ENCODE assay signal across 1 cellular context in the genomic region with DNA sequence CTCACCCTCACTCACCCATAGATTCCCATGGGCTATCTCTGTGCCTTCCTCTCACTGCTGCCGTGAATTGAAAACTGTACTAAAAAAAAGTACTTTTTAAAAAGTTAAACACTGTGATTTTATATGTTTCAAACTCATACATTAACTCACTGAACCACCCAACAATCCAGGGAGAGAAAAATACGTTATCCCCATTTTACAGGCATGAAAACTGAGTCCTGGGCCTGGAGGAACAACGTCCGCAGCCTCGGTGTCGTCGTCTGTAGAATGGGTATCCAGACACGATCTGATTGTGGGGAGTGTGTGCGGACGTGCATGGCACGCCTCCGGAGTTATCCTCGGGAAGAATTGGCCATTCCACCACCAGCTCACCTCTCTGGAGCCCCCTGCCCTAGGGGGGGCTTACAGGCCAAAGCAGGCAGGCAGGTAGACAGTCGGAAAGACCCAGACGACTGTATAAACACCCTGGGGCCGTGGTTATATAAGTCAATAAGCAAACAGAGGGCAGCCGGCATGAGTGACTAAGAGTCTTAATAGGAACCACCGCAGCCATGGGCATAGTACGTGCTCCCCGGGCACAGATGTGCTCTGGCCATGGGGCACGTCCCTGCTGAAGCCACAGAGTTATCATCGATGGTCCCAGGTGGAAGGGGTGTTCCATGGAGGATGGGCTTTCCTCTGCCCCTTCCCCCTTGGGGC.
TF ChIP-seq lines count a peak whose summit lies in the region.

No MANE protein-coding gene starts in this region.

TF ChIP-seq in A549, 52 proteins besides CTCF, POLR2A, EP300 and RAD21 (continued from another document):
- TF ChIP-seq RARB (CRISPR knock-in tag; IDR thresholded peaks at IDR 0.05): no peak
- no peak for TF ChIP-seq NR3C1 (IDR thresholded peaks at IDR 0.05)
- TF ChIP-seq, protein P1, sequence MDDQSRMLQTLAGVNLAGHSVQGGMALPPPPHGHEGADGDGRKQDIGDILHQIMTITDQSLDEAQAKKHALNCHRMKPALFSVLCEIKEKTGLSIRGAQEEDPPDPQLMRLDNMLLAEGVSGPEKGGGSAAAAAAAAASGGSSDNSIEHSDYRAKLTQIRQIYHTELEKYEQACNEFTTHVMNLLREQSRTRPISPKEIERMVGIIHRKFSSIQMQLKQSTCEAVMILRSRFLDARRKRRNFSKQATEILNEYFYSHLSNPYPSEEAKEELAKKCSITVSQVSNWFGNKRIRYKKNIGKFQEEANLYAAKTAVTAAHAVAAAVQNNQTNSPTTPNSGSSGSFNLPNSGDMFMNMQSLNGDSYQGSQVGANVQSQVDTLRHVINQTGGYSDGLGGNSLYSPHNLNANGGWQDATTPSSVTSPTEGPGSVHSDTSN (IDR thresholded peaks at IDR 0.05): no peak
- TF ChIP-seq CEBPB (IDR thresholded peaks at IDR 0.05): no peak
- peak; percentile 77; the same call in 1 of the 2 replicates for TF ChIP-seq HDAC2 (IDR thresholded peaks at IDR 0.05)
- TF ChIP-seq, protein P2, sequence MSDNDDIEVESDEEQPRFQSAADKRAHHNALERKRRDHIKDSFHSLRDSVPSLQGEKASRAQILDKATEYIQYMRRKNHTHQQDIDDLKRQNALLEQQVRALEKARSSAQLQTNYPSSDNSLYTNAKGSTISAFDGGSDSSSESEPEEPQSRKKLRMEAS (IDR thresholded peaks at IDR 0.05): 0 out of 2 replicates have a peak, but pooled peaks have one; percentile 4
- TF ChIP-seq, protein P3, sequence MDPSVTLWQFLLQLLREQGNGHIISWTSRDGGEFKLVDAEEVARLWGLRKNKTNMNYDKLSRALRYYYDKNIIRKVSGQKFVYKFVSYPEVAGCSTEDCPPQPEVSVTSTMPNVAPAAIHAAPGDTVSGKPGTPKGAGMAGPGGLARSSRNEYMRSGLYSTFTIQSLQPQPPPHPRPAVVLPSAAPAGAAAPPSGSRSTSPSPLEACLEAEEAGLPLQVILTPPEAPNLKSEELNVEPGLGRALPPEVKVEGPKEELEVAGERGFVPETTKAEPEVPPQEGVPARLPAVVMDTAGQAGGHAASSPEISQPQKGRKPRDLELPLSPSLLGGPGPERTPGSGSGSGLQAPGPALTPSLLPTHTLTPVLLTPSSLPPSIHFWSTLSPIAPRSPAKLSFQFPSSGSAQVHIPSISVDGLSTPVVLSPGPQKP (IDR thresholded peaks at IDR 0.05; ENCODE audit: low read depth, low read length): no peak
- TF ChIP-seq HOXB13 (CRISPR knock-in tag; IDR thresholded peaks at IDR 0.05; ENCODE audit: low read depth): no peak
- TF ChIP-seq KDM1A (IDR thresholded peaks at IDR 0.05; ENCODE audit: low read depth): peak; percentile 78
- TF ChIP-seq ZC3H11A (IDR thresholded peaks at IDR 0.05): no peak
